ENCODE assay signal across 13 cellular contexts in the genomic region with DNA sequence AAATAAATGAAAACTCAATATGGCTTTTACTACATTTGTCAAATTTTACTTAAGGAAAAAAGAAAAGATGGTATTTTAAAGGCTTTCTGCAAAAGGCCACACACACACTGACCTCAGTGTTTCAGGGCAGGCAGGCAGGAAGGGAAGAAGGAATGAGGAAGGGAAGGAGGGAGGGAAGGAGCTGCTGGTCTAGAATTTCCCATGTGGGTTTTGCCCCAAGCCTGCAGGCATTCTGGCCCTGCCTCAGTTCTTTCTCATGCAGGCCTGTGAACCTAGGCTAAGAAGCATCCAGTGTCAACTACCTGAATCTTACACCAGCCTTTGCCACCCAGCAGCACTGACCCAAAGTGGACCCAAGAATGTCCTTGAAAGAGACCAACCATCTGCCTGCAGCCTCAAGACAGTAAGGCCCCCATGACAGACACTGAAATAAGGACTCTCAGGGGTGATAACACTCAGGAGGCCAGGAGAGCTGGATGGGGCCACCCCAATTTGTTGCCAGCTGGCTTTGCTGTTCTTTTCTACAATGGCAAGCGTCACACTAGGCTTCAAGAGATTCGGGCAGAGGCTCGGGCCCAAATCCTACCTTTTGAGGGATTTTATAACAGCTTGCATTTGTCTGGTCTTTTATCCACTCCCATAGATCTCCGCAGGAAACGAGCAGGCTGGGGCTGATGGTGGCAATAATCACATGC. TPM values are rescaled to one million over a fixed set of nuclear protein-coding genes. Genes with fewer than 3 reads are reported as not detected.
DNase-seq lines count a peak whose midpoint lies in the region; ATAC-seq and TF ChIP-seq lines count a peak whose summit lies in the region.
"Had no signal": no experiment of that assay in that cellular context is flagged by ENCODE, and none has a peak within 500 bp of the region (broad histone marks: within the 10 kb centered on the region; RNA-seq: fewer than 3 reads in every experiment).

No MANE protein-coding gene starts in this region.

- peaks cover 18% of the 10 kb centered on the region for H3K36me3 Mint-ChIP-seq in GM23338 (ENCODE audit: low read depth)

- H3K4me3 Mint-ChIP-seq in GM23338: no peak overlapping the region

- peaks cover 15% of the 10 kb centered on the region for H3K27me3 Mint-ChIP-seq in GM23338 (ENCODE audit: insufficient read depth, low read depth, poor library complexity)

- peaks cover 34% of the 10 kb centered on the region for H3K4me1 ChIP-seq in GM23338 (ENCODE audit: insufficient read depth)

- peaks cover 41% of the 10 kb centered on the region for H3K79me2 ChIP-seq in GM23338 (replicated peaks; ENCODE audit: insufficient read depth)

- no peak overlapping the region for H2AFZ ChIP-seq in GM23338
- H2AFZ ChIP-seq: PC-9 had no signal

- H3K9me2 ChIP-seq in GM23338 (ENCODE audit: insufficient read depth): no peaks in the 10 kb centered on the region

- POLR2A ChIA-PET in RWPE1 (lab: Yijun Ruan, JAX; ENCODE audit: low non-redundant PET): no interaction called here

- 0 out of 2 replicates have a peak, but pooled peaks cover 2% of the 10 kb centered on the region for H3F3A ChIP-seq in GM23338 (replicated peaks; ENCODE audit: low read depth)

- peak overlapping the region; percentile 54; the same call in 1 of the 2 replicates for H3K27ac Mint-ChIP-seq in GM23338

- no peak overlapping the region for H3K4me3 ChIP-seq in GM23338
- H3K4me3 ChIP-seq: BLaER1, PC-9 had no signal

- DNase-seq in GM23338 (ENCODE audit: low spot score) (no peak), RWPE1 (ENCODE audit: low spot score) (no peak), foreskin melanocyte (peak; percentile 32), H4 (ENCODE audit: low spot score) (no peak), NCI-H748 (lab: John Stamatoyannopoulos, UW; ENCODE audit: unreplicated experiment) (no peak)
- DNase-seq in stimulated activated CD8-positive, alpha-beta memory T cell treated with anti-CD3 and anti-CD28 coated beads, Interleukin-4, amount 100 ng/mL, for 48 hours: peak; percentile 12
- DNase-seq: NCI-H187 treated with DMSO at 0.1 percent for 48 hours, NCI-H748 treated with DMSO at 0.1 percent for 48 hours, PC-9 had no signal

- no peaks in the 10 kb centered on the region for H4K20me1 ChIP-seq in GM23338 (replicated peaks; ENCODE audit: insufficient read depth)
- H4K20me1 ChIP-seq: BLaER1 had no signal

- H3K4me2 ChIP-seq in GM23338: peak overlapping the region; percentile 34
- H3K4me2 ChIP-seq: BLaER1, PC-9 had no signal

- H3K9me3 Mint-ChIP-seq in GM23338: peaks cover 4% of the 10 kb centered on the region; the same call in 2 of the 3 replicates

- H3K27me3 ChIP-seq in GM23338 (ENCODE audit: insufficient read depth): no peaks in the 10 kb centered on the region
- H3K27me3 ChIP-seq: BLaER1 had no signal

- H3K36me3 ChIP-seq in GM23338 (ENCODE audit: insufficient read depth): no peaks in the 10 kb centered on the region

- ATAC-seq in GM23338 (no peak), HG02588 (IDR thresholded peaks at IDR 0.05; ENCODE audit: unreplicated experiment) (no peak), HG02973 (IDR thresholded peaks at IDR 0.05; ENCODE audit: unreplicated experiment) (no peak)
- ATAC-seq: Right ventricle myocardium inferior had no signal

- 0 out of 2 replicates have a peak overlapping the region, but pooled peaks have one; percentile 26 for H3K27ac ChIP-seq in GM23338 (ENCODE audit: low read depth)
- H3K27ac ChIP-seq in RWPE1: peak overlapping the region; percentile 27; the same call in 1 of the 2 replicates
- H3K27ac ChIP-seq: BLaER1, PC-9 had no signal

- peaks cover 47% of the 10 kb centered on the region for H3K4me1 Mint-ChIP-seq in GM23338

- TF ChIP-seq CTCF in GM23338 (conservative IDR thresholded peaks at IDR 0.05; ENCODE audit: low read depth in 2 of 2) (no peak), RWPE1 (conservative IDR thresholded peaks at IDR 0.05; ENCODE audit: low read depth) (no peak)

- CTCF ChIA-PET in RWPE1 (lab: Yijun Ruan, JAX): interaction anchor here (0.7 kb wide), 1 partner anchor 16 kb away, joined by 3 read pairs; no protein-coding TSS in a partner anchor

TF ChIP-seq in GM23338, 12 proteins besides CTCF, POLR2A, EP300 and RAD21 (continues in another document):
- TF ChIP-seq CREB1 (CRISPR knock-in tag; IDR thresholded peaks at IDR 0.05; ENCODE audit: low read depth): no peak
- TF ChIP-seq ZNF114 (CRISPR knock-in tag; IDR thresholded peaks at IDR 0.05): no peak
- TF ChIP-seq, protein P1, sequence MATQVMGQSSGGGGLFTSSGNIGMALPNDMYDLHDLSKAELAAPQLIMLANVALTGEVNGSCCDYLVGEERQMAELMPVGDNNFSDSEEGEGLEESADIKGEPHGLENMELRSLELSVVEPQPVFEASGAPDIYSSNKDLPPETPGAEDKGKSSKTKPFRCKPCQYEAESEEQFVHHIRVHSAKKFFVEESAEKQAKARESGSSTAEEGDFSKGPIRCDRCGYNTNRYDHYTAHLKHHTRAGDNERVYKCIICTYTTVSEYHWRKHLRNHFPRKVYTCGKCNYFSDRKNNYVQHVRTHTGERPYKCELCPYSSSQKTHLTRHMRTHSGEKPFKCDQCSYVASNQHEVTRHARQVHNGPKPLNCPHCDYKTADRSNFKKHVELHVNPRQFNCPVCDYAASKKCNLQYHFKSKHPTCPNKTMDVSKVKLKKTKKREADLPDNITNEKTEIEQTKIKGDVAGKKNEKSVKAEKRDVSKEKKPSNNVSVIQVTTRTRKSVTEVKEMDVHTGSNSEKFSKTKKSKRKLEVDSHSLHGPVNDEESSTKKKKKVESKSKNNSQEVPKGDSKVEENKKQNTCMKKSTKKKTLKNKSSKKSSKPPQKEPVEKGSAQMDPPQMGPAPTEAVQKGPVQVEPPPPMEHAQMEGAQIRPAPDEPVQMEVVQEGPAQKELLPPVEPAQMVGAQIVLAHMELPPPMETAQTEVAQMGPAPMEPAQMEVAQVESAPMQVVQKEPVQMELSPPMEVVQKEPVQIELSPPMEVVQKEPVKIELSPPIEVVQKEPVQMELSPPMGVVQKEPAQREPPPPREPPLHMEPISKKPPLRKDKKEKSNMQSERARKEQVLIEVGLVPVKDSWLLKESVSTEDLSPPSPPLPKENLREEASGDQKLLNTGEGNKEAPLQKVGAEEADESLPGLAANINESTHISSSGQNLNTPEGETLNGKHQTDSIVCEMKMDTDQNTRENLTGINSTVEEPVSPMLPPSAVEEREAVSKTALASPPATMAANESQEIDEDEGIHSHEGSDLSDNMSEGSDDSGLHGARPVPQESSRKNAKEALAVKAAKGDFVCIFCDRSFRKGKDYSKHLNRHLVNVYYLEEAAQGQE (IDR thresholded peaks at IDR 0.05; ENCODE audit: unreplicated experiment): no peak
- no peak for TF ChIP-seq NANOG (IDR thresholded peaks at IDR 0.05; ENCODE audit: borderline replicate concordance)
- no peak for TF ChIP-seq POLR2AphosphoS5 (IDR thresholded peaks at IDR 0.05; ENCODE audit: low read depth)
- no peak for TF ChIP-seq JUNB (IDR thresholded peaks at IDR 0.05; ENCODE audit: unreplicated experiment)

RNA-seq across cellular contexts. Expression of gene XXYLT1, which starts 51.5 kb away (rescaled TPM):
- total RNA-seq in GM23338 (2014; rRNA removed; shearing (Covaris generic)): 28.9 and 34.8 TPM in 2 replicates
- 13.5 and 14.7 TPM in 2 replicates for polyA plus RNA-seq in GM23338 (2016; fragmentation: Nextera tagmentation; extraction: Ambion mirVana)
- 35.7 and 52.3 TPM in 2 replicates for total RNA-seq in H4 (2014; rRNA removed; shearing (Covaris generic))

Comparison
In these comparisons a context has a peak if more than half of its experiments do, and no peak if none do; other contexts are left out.
1. DNase-seq: peak in foreskin melanocyte (single experiment) and stimulated activated CD8-positive, alpha-beta memory T cell treated with anti-CD3 and anti-CD28 coated beads, Interleukin-4, amount 100 ng/mL, for 48 hours (single experiment); none in GM23338 (single experiment), RWPE1 (single experiment), H4 (single experiment) and NCI-H748 (single experiment).